12 cellular contexts compared by ENCODE assay signal in the genomic region with DNA sequence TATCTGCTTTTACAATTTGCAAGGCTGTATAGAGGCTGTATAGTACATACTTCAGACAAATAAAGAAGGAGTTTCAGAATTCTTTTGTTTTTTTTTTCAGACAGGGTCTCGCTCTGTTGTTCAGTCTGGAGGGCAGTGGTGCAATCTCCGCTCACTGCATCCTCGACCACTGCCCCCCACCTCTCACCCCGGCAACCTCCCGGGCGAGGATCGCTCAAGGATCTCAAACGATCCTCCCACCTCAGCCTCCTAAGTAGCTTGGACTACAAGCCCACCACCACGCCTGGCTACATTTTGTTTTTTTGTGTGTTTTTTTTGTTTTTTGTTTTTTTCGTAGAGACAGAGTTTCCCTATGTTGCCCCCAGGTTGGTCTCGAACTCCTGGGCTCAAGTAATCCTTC. TPM values are rescaled to one million over a fixed set of nuclear protein-coding genes. Genes with fewer than 3 reads are reported as not detected.
A peak's percentile ranks its signal among the peaks of the same experiment; 100 is the strongest.
DNase-seq lines count a peak whose midpoint lies in the region; ATAC-seq, FAIRE-seq and TF ChIP-seq lines count a peak whose summit lies in the region.
"Had no signal": no experiment of that assay in that cellular context is flagged by ENCODE, and none has a peak within 500 bp of the region (broad histone marks: within the 10 kb centered on the region; RNA-seq: fewer than 3 reads in every experiment).

No MANE protein-coding gene starts in this region.

- peak overlapping the region; percentile 99 for H3K4me2 ChIP-seq in A549
- peak overlapping the region; percentile 100 for H3K4me2 ChIP-seq in GM23248 (ENCODE audit: unreplicated experiment)

- H4K20me1 ChIP-seq in GM23248 (ENCODE audit: insufficient read depth), result peaks cover 12% of the 10 kb centered on the region

- no peaks in the 10 kb centered on the region for H3K9me2 ChIP-seq in GM23248 (ENCODE audit: insufficient read depth)

- no peaks in the 10 kb centered on the region for H3K9me3 ChIP-seq in A549
- no peaks in the 10 kb centered on the region for H3K9me3 ChIP-seq in GM23248 (ENCODE audit: low read depth)
- no peaks in the 10 kb centered on the region for H3K9me3 ChIP-seq in adipocyte (ENCODE audit: control insufficient read depth, low read length)
- no peaks in the 10 kb centered on the region for H3K9me3 ChIP-seq in muscle layer of colon (ENCODE audit: low read length)
- H3K9me3 ChIP-seq: gastroesophageal sphincter, right atrium auricular region had no signal

- H3K36me3 ChIP-seq in GM23248 (ENCODE audit: low read depth) (no peaks in the 10 kb centered on the region), adipocyte (ENCODE audit: control insufficient read depth, insufficient read depth, low read length, severe bottlenecking) (peaks cover 24% of the 10 kb centered on the region), muscle layer of colon (ENCODE audit: insufficient read depth, low read length) (no peaks in the 10 kb centered on the region)

- H3K79me2 ChIP-seq in GM23248 (ENCODE audit: insufficient read depth), result peaks cover 72% of the 10 kb centered on the region

- FAIRE-seq in A549 (lab: Jason Lieb, UNC), result no peak

- H3K27ac ChIP-seq in A549, result no peak overlapping the region; a peak in 1 of 6 replicates
- H3K27ac ChIP-seq in GM23248, result no peak overlapping the region
- H3K27ac ChIP-seq in muscle layer of colon (ENCODE audit: low read depth, low read length), result no peak overlapping the region

- no peak for TF ChIP-seq EP300 in A549 (IDR thresholded peaks at IDR 0.05)

- H3K4me1 ChIP-seq in A549 (peaks cover 19% of the 10 kb centered on the region; the same call in 2 of the 3 replicates), GM23248 (ENCODE audit: insufficient read depth) (peaks cover 18% of the 10 kb centered on the region), adipocyte (ENCODE audit: control insufficient read depth, insufficient read depth, low read length) (peaks cover 16% of the 10 kb centered on the region), muscle layer of colon (ENCODE audit: insufficient read depth, low read length) (peaks cover 38% of the 10 kb centered on the region)

- H2AFZ ChIP-seq in GM23248, result no peak overlapping the region

- DNase-seq in A549 (ENCODE audit: low read depth in 1 of 2, low spot score in 1 of 2), result no peak
- no peak for DNase-seq in GM23248
- no peak for DNase-seq in adipocyte (ENCODE audit: low read depth)
- DNase-seq in stimulated activated CD4-positive, alpha-beta T cell treated with anti-CD3 and anti-CD28 coated beads, Interleukin-2, amount 100 ng/mL, for 48 hours, result no peak
- DNase-seq in NCI-H510A treated with DMSO at 0.1 percent for 48 hours (lab: John Stamatoyannopoulos, UW), result no peak
- DNase-seq in DMS 273 (lab: John Stamatoyannopoulos, UW; ENCODE audit: unreplicated experiment), result no peak
- no peak for DNase-seq in KG1 (lab: John Stamatoyannopoulos, UW)
- DNase-seq: DMS153, NCI-H524 treated with DMSO at 0.1 percent for 48 hours had no signal

- POLR2A ChIA-PET in A549 (lab: Yijun Ruan, JAX), result no interaction called here

- H3K4me3 ChIP-seq in A549, result peak overlapping the region; percentile 69; the same call in 2 of the 3 replicates
- H3K4me3 ChIP-seq in GM23248, result peak overlapping the region; percentile 89
- peak overlapping the region; percentile 98 for H3K4me3 ChIP-seq in adipocyte (ENCODE audit: low read length)
- no peak overlapping the region for H3K4me3 ChIP-seq in muscle layer of colon (ENCODE audit: low read depth in 1 of 2, low read length in 2 of 2)

- TF ChIP-seq RAD21 in A549 (conservative IDR thresholded peaks at IDR 0.05 in 1 of 2, IDR thresholded peaks at IDR 0.05 in 1 of 2), result no peak

- no peak for TF ChIP-seq POLR2A in A549 (IDR thresholded peaks at IDR 0.05; ENCODE audit: low read length)

- WGBS in A549 (ENCODE audit: missing lambda C conversion rate), result 85% methylated on average over 11 of the region's 11 CpGs
- WGBS in GM23248 (ENCODE audit: low coverage in 1 of 2, low lambda C conversion rate in 2 of 2, missing lambda C conversion rate in 2 of 2), 2 experiments, result 71 to 77% methylated on average over 11 of the region's 11 CpGs

- no peaks in the 10 kb centered on the region for H3K27me3 ChIP-seq in GM23248 (replicated peaks; ENCODE audit: insufficient read depth)
- no peaks in the 10 kb centered on the region for H3K27me3 ChIP-seq in adipocyte (replicated peaks; ENCODE audit: control insufficient read depth, insufficient read depth, low read length)
- H3K27me3 ChIP-seq in muscle layer of colon (ENCODE audit: control insufficient read depth in 1 of 2, insufficient read depth in 2 of 2, low read length in 2 of 2), result no peaks in the 10 kb centered on the region
- H3K27me3 ChIP-seq: gastroesophageal sphincter, right atrium auricular region had no signal

- ATAC-seq in A549, result no peak
- ATAC-seq: gastroesophageal sphincter had no signal

- H3K9ac ChIP-seq in GM23248, result peak overlapping the region; percentile 93; the same call in 1 of the 2 replicates
- peak overlapping the region; percentile 33 for H3K9ac ChIP-seq in adipocyte (ENCODE audit: low read length)
- H3K9ac ChIP-seq in muscle layer of colon (ENCODE audit: low read length), result peak overlapping the region; percentile 23

- TF ChIP-seq CTCF in A549 (IDR thresholded peaks at IDR 0.05), result no peak

- in situ Hi-C loops in GM23248 (cut with MboI), result no loop called here

- no peaks in the 10 kb centered on the region for H3F3A ChIP-seq in GM23248 (ENCODE audit: insufficient read depth)

- CTCF ChIA-PET in A549 (lab: Yijun Ruan, JAX), result interaction anchor here (1.1 to 3.7 kb wide), 3 partner anchors 43 to 159 kb away, joined by 3 to 15 read pairs (median 4); no protein-coding TSS in a partner anchor

TF ChIP-seq in A549, 52 proteins besides CTCF, POLR2A, EP300 and RAD21 (continues in another document):
- TF ChIP-seq PHF8 (IDR thresholded peaks at IDR 0.05; ENCODE audit: borderline replicate concordance, low read depth), result no peak
- no peak for TF ChIP-seq KDM1A (IDR thresholded peaks at IDR 0.05; ENCODE audit: low read depth)
- TF ChIP-seq KDM5A (IDR thresholded peaks at IDR 0.05), result no peak
- TF ChIP-seq NFE2L2 (conservative IDR thresholded peaks at IDR 0.05; ENCODE audit: low read length), result no peak
- no peak for TF ChIP-seq ZNF302 (CRISPR knock-in tag; IDR thresholded peaks at IDR 0.05)
- no peak for TF ChIP-seq TFCP2L1 (CRISPR knock-in tag; IDR thresholded peaks at IDR 0.05)
- no peak for TF ChIP-seq CHD2 (IDR thresholded peaks at IDR 0.05; ENCODE audit: low read length, partially characterized antibody)
- TF ChIP-seq ESRRA (IDR thresholded peaks at IDR 0.05; ENCODE audit: borderline replicate concordance, low read length), result no peak

RNA-seq across cellular contexts. Expression of a gene that starts 1.8 kb away (rescaled TPM):
- 39.5 and 43.4 TPM in 2 replicates for polyA plus RNA-seq in A549 (2011; rRNA removed)
- 17.3 and 21.1 TPM in 2 replicates for polyA plus RNA-seq in A549 (2012; cell fraction: cytosol; rRNA removed)
- 15.5 and 24.5 TPM in 2 replicates for polyA plus RNA-seq in A549 (2012; cell fraction: nucleus; rRNA removed)
- polyA plus RNA-seq in A549 (2017; fragmentation: RNase III; extraction: RNeasy Plus Mini Kit Qiagen cat#74134 plus additional on column Dnase treatment), result 33.0 to 36.4 TPM (median 33.9 TPM) in 3 replicates
- polyA minus RNA-seq in A549 (2011; rRNA and poly(A)+ RNA removed), result 30.7 and 32.9 TPM in 2 replicates
- 12.5 and 15.7 TPM in 2 replicates for total RNA-seq in GM23248 (2014; rRNA removed; shearing (Covaris generic))
- polyA plus RNA-seq in GM23248 (2016; fragmentation: Nextera tagmentation; extraction: Ambion mirVana), result 11.2 and 11.3 TPM in 2 replicates

RNA-seq across cellular contexts. Expression of a gene that starts 1.8 kb away (rescaled TPM):
- polyA plus RNA-seq in A549 (2011; rRNA removed) (3.4 and 4.3 TPM in 2 replicates), A549 (2017; fragmentation: RNase III; extraction: RNeasy Plus Mini Kit Qiagen cat#74134 plus additional on column Dnase treatment) (4.0 to 5.3 TPM (median 4.2 TPM) in 3 replicates), GM23248 (2016; fragmentation: Nextera tagmentation; extraction: Ambion mirVana) (5.3 and 5.8 TPM in 2 replicates)
- polyA plus RNA-seq in A549 (2012; cell fraction: cytosol; rRNA removed), result 2.3 and 3.1 TPM in 2 replicates
- 4.7 and 4.8 TPM in 2 replicates for polyA plus RNA-seq in A549 (2012; cell fraction: nucleus; rRNA removed)
- 6.7 and 6.9 TPM in 2 replicates for polyA minus RNA-seq in A549 (2011; rRNA and poly(A)+ RNA removed)
- 3.8 and 6.4 TPM in 2 replicates for total RNA-seq in GM23248 (2014; rRNA removed; shearing (Covaris generic))

RNA-seq across cellular contexts. Expression of a gene that starts 15.5 kb away (rescaled TPM):
- 3.8 and 5.3 TPM in 2 replicates for polyA plus RNA-seq in A549 (2011; rRNA removed)
- 4.1 and 5.5 TPM in 2 replicates for polyA plus RNA-seq in A549 (2012; cell fraction: cytosol; rRNA removed)
- polyA plus RNA-seq in A549 (2012; cell fraction: nucleus; rRNA removed), result 11.4 and 13.2 TPM in 2 replicates
- 2.8 to 4.2 TPM (median 3.8 TPM) in 3 replicates for polyA plus RNA-seq in A549 (2017; fragmentation: RNase III; extraction: RNeasy Plus Mini Kit Qiagen cat#74134 plus additional on column Dnase treatment)
- polyA minus RNA-seq in A549 (2011; rRNA and poly(A)+ RNA removed), result 5.5 and 5.6 TPM in 2 replicates
- total RNA-seq in GM23248 (2014; rRNA removed; shearing (Covaris generic)), result 9.0 and 12.1 TPM in 2 replicates
- 3.3 and 3.9 TPM in 2 replicates for polyA plus RNA-seq in GM23248 (2016; fragmentation: Nextera tagmentation; extraction: Ambion mirVana)

RNA-seq across cellular contexts. Expression of a gene that starts 46.7 kb away (rescaled TPM):
- 54.2 and 87.4 TPM in 2 replicates for polyA plus RNA-seq in A549 (2011; rRNA removed)
- polyA plus RNA-seq in A549 (2012; cell fraction: cytosol; rRNA removed), result 69.7 and 89.1 TPM in 2 replicates
- 63.4 and 63.6 TPM in 2 replicates for polyA plus RNA-seq in A549 (2012; cell fraction: nucleus; rRNA removed)
- 104 to 123 TPM (median 120 TPM) in 3 replicates for polyA plus RNA-seq in A549 (2017; fragmentation: RNase III; extraction: RNeasy Plus Mini Kit Qiagen cat#74134 plus additional on column Dnase treatment)
- polyA minus RNA-seq in A549 (2011; rRNA and poly(A)+ RNA removed), result 26.4 and 30.7 TPM in 2 replicates
- 50.8 and 63.0 TPM in 2 replicates for total RNA-seq in GM23248 (2014; rRNA removed; shearing (Covaris generic))
- 55.9 and 56.7 TPM in 2 replicates for polyA plus RNA-seq in GM23248 (2016; fragmentation: Nextera tagmentation; extraction: Ambion mirVana)

RNA-seq across cellular contexts. Expression of a gene that starts 51.5 kb away (rescaled TPM):
- polyA plus RNA-seq in A549 (2011; rRNA removed) (54.0 and 55.9 TPM in 2 replicates), A549 (2017; fragmentation: RNase III; extraction: RNeasy Plus Mini Kit Qiagen cat#74134 plus additional on column Dnase treatment) (102 to 106 TPM (median 103 TPM) in 3 replicates), GM23248 (2016; fragmentation: Nextera tagmentation; extraction: Ambion mirVana) (63.8 and 72.4 TPM in 2 replicates)
- polyA plus RNA-seq in A549 (2012; cell fraction: cytosol; rRNA removed), result 89.4 and 109 TPM in 2 replicates
- 138 and 142 TPM in 2 replicates for polyA plus RNA-seq in A549 (2012; cell fraction: nucleus; rRNA removed)
- 17.0 and 24.3 TPM in 2 replicates for polyA minus RNA-seq in A549 (2011; rRNA and poly(A)+ RNA removed)
- 43.6 and 47.2 TPM in 2 replicates for total RNA-seq in GM23248 (2014; rRNA removed; shearing (Covaris generic))

Comparison
In these comparisons a context has a peak if more than half of its experiments do, and no peak if none do; other contexts are left out.
1. H3K4me3 ChIP-seq: peak in A549 (single experiment), GM23248 (single experiment) and adipocyte (single experiment); none in muscle layer of colon (0 of 2).
2. H3K9ac ChIP-seq: peak in every context shown above with its lines; median percentile 93 in GM23248; 33 in adipocyte; 23 in muscle layer of colon.